In genomic region chr10:13503745-13504463, GRCh38 we compare ENCODE assay signal across 16 cellular contexts. TPM values are rescaled to one million over a fixed set of nuclear protein-coding genes. Genes with fewer than 3 reads are reported as not detected.
A peak's percentile ranks its signal among the peaks of the same experiment; 100 is the strongest.
DNase-seq lines count a peak whose midpoint lies in the region; ATAC-seq and TF ChIP-seq lines count a peak whose summit lies in the region.
"Had no signal": no experiment of that assay in that cellular context is flagged by ENCODE, and none has a peak within 500 bp of the region (broad histone marks: within the 10 kb centered on the region; RNA-seq: fewer than 3 reads in every experiment).

No MANE protein-coding gene starts in this region.

- peak; percentile 83 for DNase-seq in GM03348 (ENCODE audit: low spot score)
- DNase-seq in PC-3, result peak; percentile 7
- DNase-seq in endothelial cell (ENCODE audit: low spot score), result no peak
- DNase-seq in retinal pigment epithelial cell (ENCODE audit: low read depth), result peak; percentile 11
- DNase-seq in stimulated activated effector memory CD8-positive, alpha-beta T cell treated with anti-CD3 and anti-CD28 coated beads, Interleukin-12 subunit alpha, Interleukin-12 subunit beta, amount 100 ng/mL, for 72 hours (ENCODE audit: low spot score in 2 of 2), result no peak
- DNase-seq in activated naive CD4-positive, alpha-beta T cell treated with anti-CD3 and anti-CD28 coated beads, Interleukin-2, amount 50 U/mL, for 16 hours, result no peak
- DNase-seq: activated naive CD8-positive, alpha-beta T cell treated with anti-CD3 and anti-CD28 coated beads, Interleukin-2, amount 50 U/mL, for 24 hours; effector CD8-positive, alpha-beta T cell; MV-4-11; NCI-H446 treated with DMSO at 0.1 percent for 48 hours; small intestine had no signal

- H3K4me2 ChIP-seq in PC-3 (ENCODE audit: low read length), result no peak overlapping the region

- no TSS peak for BruUV-seq in PC-3 (replicated peaks; lab: Mats Ljungman, UMichigan)

- peaks cover 1% of the 10 kb centered on the region for H3K27me3 Mint-ChIP-seq in endothelial cell (ENCODE audit: unreplicated experiment)

- H3F3A ChIP-seq in PC-3 (ENCODE audit: low read length, unreplicated experiment), result no peaks in the 10 kb centered on the region

- no peak overlapping the region for H2AFZ ChIP-seq in PC-3 (ENCODE audit: low read length)

- H3K4me3 ChIP-seq in PC-3 (ENCODE audit: low read length) (no peak overlapping the region), retinal pigment epithelial cell (ENCODE audit: low read length) (no peak overlapping the region)
- H3K4me3 ChIP-seq: GM12878, thoracic aorta had no signal

- POLR2A ChIA-PET in PC-3 (lab: Charles Lee; ENCODE audit: unreplicated experiment), result interaction anchor here (0.7 kb wide), 1 partner anchor 12 kb away, joined by 3 read pairs; no protein-coding TSS in a partner anchor

- no peaks in the 10 kb centered on the region for H3K9me3 ChIP-seq in PC-3 (ENCODE audit: low read length)
- H3K9me3 ChIP-seq: thoracic aorta had no signal

- no peaks in the 10 kb centered on the region for H3K27me3 ChIP-seq in PC-3 (ENCODE audit: low read length)

- CTCF ChIA-PET in PC-3 (lab: Charles Lee), result no interaction called here

- no peak for TF ChIP-seq CTCF in PC-3 (conservative IDR thresholded peaks at IDR 0.05; ENCODE audit: low read depth, low read length)
- no peak for TF ChIP-seq CTCF in endothelial cell (IDR thresholded peaks at IDR 0.05; ENCODE audit: unreplicated experiment)
- no peak for TF ChIP-seq CTCF in retinal pigment epithelial cell (conservative IDR thresholded peaks at IDR 0.05; ENCODE audit: low read depth, low read length)

- no peaks in the 10 kb centered on the region for H4K20me1 ChIP-seq in PC-3 (ENCODE audit: low read length)

- no peaks in the 10 kb centered on the region for H3K9me2 ChIP-seq in PC-3 (replicated peaks; ENCODE audit: low read length)

- no peak for ATAC-seq in PC-3
- ATAC-seq in GM21515 (IDR thresholded peaks at IDR 0.05; ENCODE audit: unreplicated experiment), result no peak
- ATAC-seq in stimulated activated effector memory CD8-positive, alpha-beta T cell treated with anti-CD3 and anti-CD28 coated beads, Interleukin-12 subunit alpha, Interleukin-12 subunit beta, amount 100 ng/mL, for 72 hours, result no peak
- ATAC-seq: activated naive CD8-positive, alpha-beta T cell treated with anti-CD3 and anti-CD28 coated beads, Interleukin-2, amount 50 U/mL, for 24 hours; GM12878; left lobe of liver; natural killer cell treated with Interleukin-12 subunit alpha and Interleukin-12 subunit beta and Interleukin-15 and Interleukin-18, amount 100 ng/mL, for 72 hours had no signal

- H3K9me3 Mint-ChIP-seq in endothelial cell (ENCODE audit: unreplicated experiment), result no peaks in the 10 kb centered on the region
- H3K9me3 Mint-ChIP-seq in stimulated activated effector memory CD8-positive, alpha-beta T cell treated with anti-CD3 and anti-CD28 coated beads, Interleukin-12 subunit alpha, Interleukin-12 subunit beta, amount 100 ng/mL, for 72 hours, result no peaks in the 10 kb centered on the region
- H3K9me3 Mint-ChIP-seq: activated naive CD8-positive, alpha-beta T cell treated with anti-CD3 and anti-CD28 coated beads, Interleukin-2, amount 50 U/mL, for 24 hours; natural killer cell treated with Interleukin-12 subunit alpha and Interleukin-12 subunit beta and Interleukin-15 and Interleukin-18, amount 100 ng/mL, for 72 hours had no signal

- no peaks in the 10 kb centered on the region for H3K79me2 ChIP-seq in PC-3 (ENCODE audit: low read length)

- no peaks in the 10 kb centered on the region for H3K36me3 ChIP-seq in PC-3 (ENCODE audit: low read depth, low read length)
- H3K36me3 ChIP-seq: thoracic aorta had no signal

- H3K27ac Mint-ChIP-seq in endothelial cell (ENCODE audit: unreplicated experiment), result peak overlapping the region; percentile 9
- no peak overlapping the region for H3K27ac Mint-ChIP-seq in stimulated activated effector memory CD8-positive, alpha-beta T cell treated with anti-CD3 and anti-CD28 coated beads, Interleukin-12 subunit alpha, Interleukin-12 subunit beta, amount 100 ng/mL, for 72 hours
- H3K27ac Mint-ChIP-seq: activated naive CD8-positive, alpha-beta T cell treated with anti-CD3 and anti-CD28 coated beads, Interleukin-2, amount 50 U/mL, for 24 hours; natural killer cell treated with Interleukin-12 subunit alpha and Interleukin-12 subunit beta and Interleukin-15 and Interleukin-18, amount 100 ng/mL, for 72 hours had no signal

- no peak overlapping the region for H3K27ac ChIP-seq in PC-3 (ENCODE audit: low read length)
- H3K27ac ChIP-seq: thoracic aorta had no signal

- H3K4me1 Mint-ChIP-seq in endothelial cell (ENCODE audit: unreplicated experiment), result peaks cover 26% of the 10 kb centered on the region
- no peaks in the 10 kb centered on the region for H3K4me1 Mint-ChIP-seq in stimulated activated effector memory CD8-positive, alpha-beta T cell treated with anti-CD3 and anti-CD28 coated beads, Interleukin-12 subunit alpha, Interleukin-12 subunit beta, amount 100 ng/mL, for 72 hours
- H3K4me1 Mint-ChIP-seq: activated naive CD8-positive, alpha-beta T cell treated with anti-CD3 and anti-CD28 coated beads, Interleukin-2, amount 50 U/mL, for 24 hours had no signal

- H3K4me3 Mint-ChIP-seq in endothelial cell (ENCODE audit: unreplicated experiment), result no peak overlapping the region
- no peak overlapping the region for H3K4me3 Mint-ChIP-seq in stimulated activated effector memory CD8-positive, alpha-beta T cell treated with anti-CD3 and anti-CD28 coated beads, Interleukin-12 subunit alpha, Interleukin-12 subunit beta, amount 100 ng/mL, for 72 hours
- H3K4me3 Mint-ChIP-seq: activated naive CD8-positive, alpha-beta T cell treated with anti-CD3 and anti-CD28 coated beads, Interleukin-2, amount 50 U/mL, for 24 hours; natural killer cell treated with Interleukin-12 subunit alpha and Interleukin-12 subunit beta and Interleukin-15 and Interleukin-18, amount 100 ng/mL, for 72 hours had no signal

- intact Hi-C loops in PC-3 (cut with micrococcal nuclease), result no loop called here

- H3K36me3 Mint-ChIP-seq in endothelial cell (ENCODE audit: low read depth, unreplicated experiment), result peaks cover 18% of the 10 kb centered on the region
- H3K36me3 Mint-ChIP-seq in stimulated activated effector memory CD8-positive, alpha-beta T cell treated with anti-CD3 and anti-CD28 coated beads, Interleukin-12 subunit alpha, Interleukin-12 subunit beta, amount 100 ng/mL, for 72 hours, result no peaks in the 10 kb centered on the region
- H3K36me3 Mint-ChIP-seq: natural killer cell treated with Interleukin-12 subunit alpha and Interleukin-12 subunit beta and Interleukin-15 and Interleukin-18, amount 100 ng/mL, for 72 hours had no signal

- no peaks in the 10 kb centered on the region for H3K4me1 ChIP-seq in PC-3 (ENCODE audit: insufficient read depth, low read length)

- H3K9ac ChIP-seq in PC-3 (ENCODE audit: low read length), result no peak overlapping the region

RNA-seq across cellular contexts. Expression of gene BEND7, which starts 24.9 kb away (rescaled TPM):
- 1.2 and 2.6 TPM in 2 replicates for total RNA-seq in PC-3 (2014; rRNA removed)
- total RNA-seq in endothelial cell (ENCODE audit: unreplicated experiment), result 53.3 TPM
- total RNA-seq: GM12878; natural killer cell treated with Interleukin-12 subunit alpha and Interleukin-12 subunit beta and Interleukin-15 and Interleukin-18, amount 100 ng/mL, for 72 hours had no signal

Comparison
In these comparisons a context has a peak if more than half of its experiments do, and no peak if none do; other contexts are left out.
1. DNase-seq: peak in GM03348 (single experiment), PC-3 (single experiment) and retinal pigment epithelial cell (single experiment); none in endothelial cell (single experiment), stimulated activated effector memory CD8-positive, alpha-beta T cell treated with anti-CD3 and anti-CD28 coated beads, Interleukin-12 subunit alpha, Interleukin-12 subunit beta, amount 100 ng/mL, for 72 hours (0 of 2) and activated naive CD4-positive, alpha-beta T cell treated with anti-CD3 and anti-CD28 coated beads, Interleukin-2, amount 50 U/mL, for 16 hours (single experiment).
2. RNA of gene BEND7, which starts 24.9 kb away (total RNA-seq): 53.3 TPM in endothelial cell (single experiment); 1.2 to 2.6 TPM in PC-3; every median in the first group is over 10 times any median in the second.